17 cellular contexts compared by ENCODE assay signal in the genomic region with DNA sequence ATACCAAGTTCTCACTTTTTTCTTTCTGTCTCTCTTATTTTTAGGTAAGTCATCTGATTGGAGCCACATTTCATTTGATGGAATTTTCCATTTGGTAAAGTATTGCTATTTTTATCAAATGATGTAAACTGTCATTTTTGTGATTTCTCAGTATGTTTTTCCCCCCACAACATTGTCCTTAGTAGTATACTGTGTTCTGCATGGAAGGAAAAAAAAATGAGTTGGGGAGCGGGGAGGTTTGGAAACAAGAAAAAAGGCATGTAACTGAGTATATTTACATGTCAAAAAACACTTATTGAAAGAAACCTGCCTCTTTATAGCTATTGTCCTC.
"Had no signal": no experiment of that assay in that cellular context is flagged by ENCODE, and none has a peak within 500 bp of the region (broad histone marks: within the 10 kb centered on the region; RNA-seq: fewer than 3 reads in every experiment).

No MANE protein-coding gene starts in this region.

- ATAC-seq: upper lobe of right lung had no signal

- H3K27ac ChIP-seq: sigmoid colon, suprapubic skin, tibial nerve, upper lobe of right lung, vagina had no signal

- FAIRE-seq: endometrium, small intestine had no signal

- H3K36me3 ChIP-seq: esophagus squamous epithelium, sigmoid colon, suprapubic skin, tibial nerve, upper lobe of right lung, vagina had no signal

- H3K27me3 Mint-ChIP-seq: naive B cell had no signal

- H3K4me3 ChIP-seq: esophagus squamous epithelium, sigmoid colon, suprapubic skin, tibial nerve, upper lobe of right lung, vagina had no signal

- H3K27me3 ChIP-seq: esophagus squamous epithelium, sigmoid colon, suprapubic skin, tibial nerve, upper lobe of right lung, vagina had no signal

- DNase-seq: effector memory CD4-positive, alpha-beta T cell; esophagus squamous epithelium; foreskin fibroblast; hippocampal formation; left colon; mesendoderm; naive B cell; nephron progenitor cell; sigmoid colon; small intestine; stimulated activated CD4-positive, alpha-beta T cell treated with anti-CD3 and anti-CD28 coated beads, Interleukin-12 subunit alpha, Interleukin-12 subunit beta, amount 100 ng/mL, for 4 hours; stimulated activated naive CD4-positive, alpha-beta T cell treated with Interleukin-2 at 50 U/mL for 16 hours; upper lobe of right lung had no signal

- H3K4me3 Mint-ChIP-seq: naive B cell, nephron progenitor cell had no signal

- H3K9me3 ChIP-seq: esophagus squamous epithelium, suprapubic skin, upper lobe of right lung, vagina had no signal
